In genomic region chr5:172683264-172683663, GRCh38 we compare ENCODE assay signal across 15 cellular contexts. TPM values are rescaled to one million over a fixed set of nuclear protein-coding genes. Genes with fewer than 3 reads are reported as not detected.
DNase-seq lines count a peak whose midpoint lies in the region; ATAC-seq and TF ChIP-seq lines count a peak whose summit lies in the region.
"Had no signal": no experiment of that assay in that cellular context is flagged by ENCODE, and none has a peak within 500 bp of the region (broad histone marks: within the 10 kb centered on the region; RNA-seq: fewer than 3 reads in every experiment).

No MANE protein-coding gene starts in this region.

- peak overlapping the region; percentile 45 for H3K4me3 ChIP-seq in HUES64 (ENCODE audit: low read length)
- H3K4me3 ChIP-seq in hepatocyte = no peak overlapping the region
- H3K4me3 ChIP-seq in osteoblast (ENCODE audit: insufficient read depth, low read length) = no peak overlapping the region
- H3K4me3 ChIP-seq: GM12878, lung, SJSA1 had no signal

- no peak for DNase-seq in CD4-positive, alpha-beta T cell
- no peak for DNase-seq in hepatocyte (ENCODE audit: low spot score)
- peak; percentile 30 for DNase-seq in osteoblast (ENCODE audit: insufficient read length, low spot score, missing footprints)
- no peak for DNase-seq in cardiac septum (ENCODE audit: low spot score)
- no peak for DNase-seq in DMS 273 treated with DMSO at 0.1 percent for 48 hours (lab: John Stamatoyannopoulos, UW)
- DNase-seq: C1 segment of cervical spinal cord, NCI-H1436, NCI-H226, nucleus accumbens had no signal

- H3K27me3 ChIP-seq in CD4-positive, alpha-beta T cell (ENCODE audit: control insufficient read depth, insufficient read depth, low read length) = no peaks in the 10 kb centered on the region
- peaks cover 29% of the 10 kb centered on the region for H3K27me3 ChIP-seq in HUES64 (ENCODE audit: insufficient read depth, low read length)
- H3K27me3 ChIP-seq in hepatocyte = peaks cover 15% of the 10 kb centered on the region
- no peaks in the 10 kb centered on the region for H3K27me3 ChIP-seq in osteoblast (ENCODE audit: insufficient read depth, low read length)
- H3K27me3 ChIP-seq: SJSA1 had no signal

- no peaks in the 10 kb centered on the region for H3K36me3 Mint-ChIP-seq in CD4-positive, alpha-beta T cell (ENCODE audit: low read depth)

- H3K9me2 ChIP-seq in hepatocyte (replicated peaks; ENCODE audit: insufficient read depth) = no peaks in the 10 kb centered on the region

- H3K4me1 ChIP-seq in HUES64 (ENCODE audit: insufficient read depth, low read length) = no peaks in the 10 kb centered on the region
- peaks cover 12% of the 10 kb centered on the region for H3K4me1 ChIP-seq in hepatocyte (ENCODE audit: insufficient read depth)
- H3K4me1 ChIP-seq in osteoblast (ENCODE audit: insufficient read depth, low read length) = no peaks in the 10 kb centered on the region
- H3K4me1 ChIP-seq: SJSA1 had no signal

- H3K4me3 Mint-ChIP-seq in CD4-positive, alpha-beta T cell = peak overlapping the region; percentile 82

- H3K9me3 ChIP-seq in CD4-positive, alpha-beta T cell (ENCODE audit: control insufficient read depth, low read length) = no peaks in the 10 kb centered on the region
- H3K9me3 ChIP-seq in HUES64 (ENCODE audit: insufficient read depth, low read depth, low read length) (no peaks in the 10 kb centered on the region), hepatocyte (ENCODE audit: low read depth) (no peaks in the 10 kb centered on the region), osteoblast (ENCODE audit: low read depth, low read length) (no peaks in the 10 kb centered on the region)
- H3K9me3 ChIP-seq: SJSA1 had no signal

- no peaks in the 10 kb centered on the region for H3K27me3 Mint-ChIP-seq in CD4-positive, alpha-beta T cell

- peak overlapping the region; percentile 58 for H3K9ac ChIP-seq in HUES64 (ENCODE audit: low read depth, low read length)

- no peak overlapping the region for H3K27ac ChIP-seq in CD4-positive, alpha-beta T cell (ENCODE audit: low read depth, low read length)
- H3K27ac ChIP-seq in HUES64 (ENCODE audit: low read depth, low read length) = no peak overlapping the region
- H3K27ac ChIP-seq in hepatocyte = no peak overlapping the region
- H3K27ac ChIP-seq in osteoblast (ENCODE audit: low read depth, low read length) = no peak overlapping the region
- H3K27ac ChIP-seq: coronary artery, SJSA1 had no signal

- H3K4me2 ChIP-seq in hepatocyte (peak overlapping the region; percentile 67), osteoblast (ENCODE audit: insufficient read depth, low read length) (no peak overlapping the region)

- H3K36me3 ChIP-seq in HUES64 (ENCODE audit: insufficient read depth, low read length) (no peaks in the 10 kb centered on the region), hepatocyte (replicated peaks; ENCODE audit: insufficient read depth, low read depth) (no peaks in the 10 kb centered on the region), osteoblast (ENCODE audit: insufficient read depth, low read length) (no peaks in the 10 kb centered on the region)

- 33% methylated on average over 53 of the region's 53 CpGs for WGBS in HUES64
- 39% methylated on average over 42 of the region's 53 CpGs for WGBS in hepatocyte (ENCODE audit: low lambda C conversion rate, missing lambda C conversion rate)

- H3K79me2 ChIP-seq in hepatocyte (no peaks in the 10 kb centered on the region), osteoblast (ENCODE audit: insufficient read depth, low read length) (no peaks in the 10 kb centered on the region)

- peaks cover 17% of the 10 kb centered on the region for H3K4me1 Mint-ChIP-seq in CD4-positive, alpha-beta T cell (ENCODE audit: low read depth)

- H2AFZ ChIP-seq in hepatocyte (no peak overlapping the region), osteoblast (ENCODE audit: low read length) (no peak overlapping the region)

- H4K20me1 ChIP-seq in hepatocyte (ENCODE audit: insufficient read depth, poor library complexity, severe bottlenecking) = no peaks in the 10 kb centered on the region
- H4K20me1 ChIP-seq in osteoblast (ENCODE audit: insufficient read depth, low read length) = no peaks in the 10 kb centered on the region

- H3K27ac Mint-ChIP-seq in CD4-positive, alpha-beta T cell = peak overlapping the region; percentile 54

- ATAC-seq in CD4-positive, alpha-beta T cell (ENCODE audit: poor library complexity) = no peak
- no peak for ATAC-seq in GM21576 (IDR thresholded peaks at IDR 0.05; ENCODE audit: unreplicated experiment)
- ATAC-seq: GM12878 had no signal

- CTCF ChIA-PET in CD4-positive, alpha-beta T cell (lab: Charles Lee) = no interaction called here

- intact Hi-C loops in CD4-positive, alpha-beta T cell (cut with DNase I, micrococcal nuclease) = no loop called here
- intact Hi-C loops in cardiac septum (cut with DNase I) = no loop called here

- POLR2A ChIA-PET in CD4-positive, alpha-beta T cell (lab: Charles Lee) = interaction anchor here (1.1 to 2.0 kb wide), 3 partner anchors 14 to 88 kb away, joined by 4 to 18 read pairs (median 8); partner anchors contain the start of gene DUSP1

- no peak for TF ChIP-seq CTCF in CD4-positive, alpha-beta T cell (IDR thresholded peaks at IDR 0.05)
- TF ChIP-seq CTCF in hepatocyte (IDR thresholded peaks at IDR 0.05; ENCODE audit: poor library complexity) = no peak
- no peak for TF ChIP-seq CTCF in osteoblast (IDR thresholded peaks at IDR 0.05; ENCODE audit: extremely low read depth, low read depth, low read length)

- no peaks in the 10 kb centered on the region for H3K9me3 Mint-ChIP-seq in CD4-positive, alpha-beta T cell

RNA-seq across cellular contexts. Expression of gene NEURL1B, which starts 42.2 kb away (rescaled TPM):
- total RNA-seq in CD4-positive, alpha-beta T cell = under 1 TPM; 0.08 to 0.16 TPM
- polyA plus RNA-seq in HUES64 (2013, experiment 1 of 2) = 3.8 TPM
- 5.1 TPM for polyA plus RNA-seq in HUES64 (2013, experiment 2 of 2)
- total RNA-seq in hepatocyte (3.9 and 5.8 TPM in 2 replicates), osteoblast (0.29 and 0.36 TPM in 2 replicates), cardiac septum (19.7 TPM)
- polyA plus RNA-seq in hepatocyte = 0.65 and 1.00 TPM in 2 replicates
